ENCODE assay signal across 11 cellular contexts in the genomic region with DNA sequence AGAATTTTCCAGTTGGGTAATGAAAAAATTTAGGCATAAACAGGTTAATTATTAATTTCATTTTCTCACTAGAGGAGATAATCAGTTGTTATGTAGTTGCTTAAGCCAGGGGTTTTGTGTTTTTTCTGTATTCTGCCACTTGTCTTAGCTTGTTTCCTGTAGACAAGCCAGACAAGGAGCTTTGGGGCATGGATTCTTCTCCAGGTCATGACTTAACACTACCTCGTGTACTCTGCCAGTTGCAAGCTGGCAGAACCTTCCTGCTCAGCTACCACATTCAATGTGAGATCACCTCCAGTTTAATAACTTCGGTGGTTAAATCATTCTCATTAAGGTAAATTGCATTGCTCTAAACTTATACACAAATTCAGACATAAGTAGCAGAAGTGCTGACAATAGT. TPM values are rescaled to one million over a fixed set of nuclear protein-coding genes. Genes with fewer than 3 reads are reported as not detected.
A peak's percentile ranks its signal among the peaks of the same experiment; 100 is the strongest.
DNase-seq lines count a peak whose midpoint lies in the region; ATAC-seq, FAIRE-seq and TF ChIP-seq lines count a peak whose summit lies in the region.
"Had no signal": no experiment of that assay in that cellular context is flagged by ENCODE, and none has a peak within 500 bp of the region (broad histone marks: within the 10 kb centered on the region; RNA-seq: fewer than 3 reads in every experiment).

No MANE protein-coding gene starts in this region.

- H3K27me3 ChIP-seq in lower lobe of right lung (ENCODE audit: low read depth) = no peaks in the 10 kb centered on the region
- H3K27me3 ChIP-seq in transverse colon = no peaks in the 10 kb centered on the region
- H3K27me3 ChIP-seq in small intestine (ENCODE audit: control insufficient read depth in 2 of 2, insufficient read depth in 2 of 2, low read length in 2 of 2) = no peaks in the 10 kb centered on the region
- H3K27me3 ChIP-seq: gastroesophageal sphincter had no signal

- peaks cover 40% of the 10 kb centered on the region for H3K4me1 Mint-ChIP-seq in activated naive CD4-positive, alpha-beta T cell treated with anti-CD3 and anti-CD28 coated beads, Interleukin-2, amount 50 U/mL, for 24 hours
- H3K4me1 Mint-ChIP-seq in activated T-helper 2 cell treated with anti-CD3 and anti-CD28 coated beads, Interferon-gamma antibody, Interleukin-2, Interleukin-4, amounts not matched to agents 10 μg/mL and 5 μg/mL and 100 μg/mL, durations not matched to agents 14 hours and 24 hours and 36 hours (ENCODE audit: low read depth) = peaks cover 40% of the 10 kb centered on the region

- ATAC-seq in lower lobe of right lung = no peak
- ATAC-seq: gastroesophageal sphincter had no signal

- H3K9me3 ChIP-seq in lower lobe of right lung (no peaks in the 10 kb centered on the region), transverse colon (no peaks in the 10 kb centered on the region), small intestine (ENCODE audit: control insufficient read depth, low read depth) (no peaks in the 10 kb centered on the region)
- H3K9me3 ChIP-seq: gastroesophageal sphincter had no signal

- in situ Hi-C loops in transverse colon (cut with MboI; ENCODE audit: low pct_ligation_motif_present in 1 of 4, low pct_unique_long_range_greater_than_20kb in 1 of 4, low sequenced_read_pairs in 3 of 4) = no loop called here

- H3K27ac Mint-ChIP-seq in activated naive CD4-positive, alpha-beta T cell treated with anti-CD3 and anti-CD28 coated beads, Interleukin-2, amount 50 U/mL, for 24 hours = peak overlapping the region; percentile 98
- peak overlapping the region; percentile 94 for H3K27ac Mint-ChIP-seq in activated T-helper 2 cell treated with anti-CD3 and anti-CD28 coated beads, Interferon-gamma antibody, Interleukin-2, Interleukin-4, amounts not matched to agents 10 μg/mL and 5 μg/mL and 100 μg/mL, durations not matched to agents 14 hours and 24 hours and 36 hours

- peaks cover 28% of the 10 kb centered on the region for H3K4me1 ChIP-seq in lower lobe of right lung
- peaks cover 6 to 27% (median 17%) of the 10 kb centered on the region in 4 donors for H3K4me1 ChIP-seq in transverse colon
- peaks cover 0 to 8% of the 10 kb centered on the region in 2 donors for H3K4me1 ChIP-seq in small intestine (ENCODE audit: control insufficient read depth in 2 of 2, insufficient read depth in 1 of 2, low read depth in 1 of 2, low read length in 1 of 2)

- H3K36me3 Mint-ChIP-seq in activated naive CD4-positive, alpha-beta T cell treated with anti-CD3 and anti-CD28 coated beads, Interleukin-2, amount 50 U/mL, for 24 hours = peaks cover 11% of the 10 kb centered on the region
- peaks cover 23% of the 10 kb centered on the region for H3K36me3 Mint-ChIP-seq in activated T-helper 2 cell treated with anti-CD3 and anti-CD28 coated beads, Interferon-gamma antibody, Interleukin-2, Interleukin-4, amounts not matched to agents 10 μg/mL and 5 μg/mL and 100 μg/mL, durations not matched to agents 14 hours and 24 hours and 36 hours (ENCODE audit: low read depth)

- H3K9me3 Mint-ChIP-seq in activated naive CD4-positive, alpha-beta T cell treated with anti-CD3 and anti-CD28 coated beads, Interleukin-2, amount 50 U/mL, for 24 hours = no peaks in the 10 kb centered on the region
- H3K9me3 Mint-ChIP-seq in activated T-helper 2 cell treated with anti-CD3 and anti-CD28 coated beads, Interferon-gamma antibody, Interleukin-2, Interleukin-4, amounts not matched to agents 10 μg/mL and 5 μg/mL and 100 μg/mL, durations not matched to agents 14 hours and 24 hours and 36 hours = no peaks in the 10 kb centered on the region

- TF ChIP-seq CTCF in lower lobe of right lung (IDR thresholded peaks at IDR 0.05) (no peak), transverse colon (IDR thresholded peaks at IDR 0.05) (no peak)

- H3K27ac ChIP-seq in lower lobe of right lung (peak overlapping the region; percentile 89), transverse colon (peak overlapping the region in 3 of 4 donors; percentile 94 to 96 (median 96)), small intestine (ENCODE audit: low read depth in 1 of 2, low read length in 1 of 2) (no peak overlapping the region)

- no peak for TF ChIP-seq EP300 in transverse colon (IDR thresholded peaks at IDR 0.05; ENCODE audit: low read depth)

- H3K4me3 Mint-ChIP-seq in activated naive CD4-positive, alpha-beta T cell treated with anti-CD3 and anti-CD28 coated beads, Interleukin-2, amount 50 U/mL, for 24 hours = peak overlapping the region; percentile 95
- H3K4me3 Mint-ChIP-seq in activated T-helper 2 cell treated with anti-CD3 and anti-CD28 coated beads, Interferon-gamma antibody, Interleukin-2, Interleukin-4, amounts not matched to agents 10 μg/mL and 5 μg/mL and 100 μg/mL, durations not matched to agents 14 hours and 24 hours and 36 hours (ENCODE audit: low read depth) = peak overlapping the region; percentile 95

- no peak overlapping the region for H3K4me3 ChIP-seq in lower lobe of right lung
- no peak overlapping the region for H3K4me3 ChIP-seq in transverse colon
- H3K4me3 ChIP-seq in small intestine (ENCODE audit: low read depth in 1 of 2, low read length in 2 of 2) = no peak overlapping the region

- no peaks in the 10 kb centered on the region for H3K27me3 Mint-ChIP-seq in activated naive CD4-positive, alpha-beta T cell treated with anti-CD3 and anti-CD28 coated beads, Interleukin-2, amount 50 U/mL, for 24 hours
- H3K27me3 Mint-ChIP-seq in activated T-helper 2 cell treated with anti-CD3 and anti-CD28 coated beads, Interferon-gamma antibody, Interleukin-2, Interleukin-4, amounts not matched to agents 10 μg/mL and 5 μg/mL and 100 μg/mL, durations not matched to agents 14 hours and 24 hours and 36 hours (ENCODE audit: low read depth) = no peaks in the 10 kb centered on the region

- no peak for DNase-seq in activated naive CD4-positive, alpha-beta T cell treated with anti-CD3 and anti-CD28 coated beads, Interleukin-2, amount 50 U/mL, for 16 hours
- no peak for DNase-seq in activated T-helper 2 cell treated with anti-CD3 and anti-CD28 coated beads, Interferon-gamma antibody, Interleukin-2, Interleukin-4, amounts not matched to agents 10 μg/mL and 5 μg/mL and 100 μg/mL, durations not matched to agents 14 hours and 24 hours and 36 hours (ENCODE audit: low spot score)
- DNase-seq in lower lobe of right lung = no peak
- DNase-seq in transverse colon = no peak
- no peak for DNase-seq in small intestine
- DNase-seq in inferior parietal cortex (ENCODE audit: extremely low spot score) = no peak
- DNase-seq in NCI-H1436 treated with DMSO at 0.1 percent for 48 hours (lab: John Stamatoyannopoulos, UW) = no peak
- DNase-seq: NCI-H1092, Right ventricle myocardium superior had no signal

- no peak for TF ChIP-seq POLR2A in transverse colon (IDR thresholded peaks at IDR 0.05)

- no peaks in the 10 kb centered on the region for H3K36me3 ChIP-seq in lower lobe of right lung
- H3K36me3 ChIP-seq in transverse colon = no peaks in the 10 kb centered on the region
- H3K36me3 ChIP-seq in small intestine (ENCODE audit: control insufficient read depth in 2 of 2, insufficient read depth in 2 of 2, low read length in 2 of 2) = peaks cover 0 to under 1% of the 10 kb centered on the region in 2 donors

- intact Hi-C loops in activated T-helper 2 cell treated with anti-CD3 and anti-CD28 coated beads, Interferon-gamma antibody, Interleukin-2, Interleukin-4, amounts not matched to agents 10 μg/mL and 5 μg/mL and 100 μg/mL, durations not matched to agents 14 hours and 24 hours and 36 hours (cut with micrococcal nuclease) = loop anchor here (2.0 kb wide), 1 partner anchor 31 kb away; no protein-coding TSS in a partner anchor
- intact Hi-C loops in lower lobe of right lung (cut with DNase I) = no loop called here
- intact Hi-C loops in transverse colon (cut with DNase I; ENCODE audit: low total_unique reads) = no loop called here

- no peak for FAIRE-seq in small intestine (lab: Jason Lieb, UNC)

- WGBS in transverse colon (ENCODE audit: low coverage in 1 of 2), 2 donors = 39 to 57% methylated on average over 2 of the region's 2 CpGs
- 37 to 52% (median 42%) methylated on average over 2 of the region's 2 CpGs for WGBS in small intestine, 3 donors

RNA-seq across cellular contexts. Expression of gene CCM2, which starts 1.8 kb away (rescaled TPM):
- 61.3 and 61.7 TPM in 2 replicates for total RNA-seq in activated T-helper 2 cell treated with anti-CD3 and anti-CD28 coated beads, Interferon-gamma antibody, Interleukin-2, Interleukin-4, amounts not matched to agents 10 μg/mL and 5 μg/mL and 100 μg/mL, durations not matched to agents 14 hours and 24 hours and 36 hours
- 45.7 TPM for total RNA-seq in lower lobe of right lung
- 10 to 100 TPM; 40.4 to 76.4 (median 47.8) TPM for total RNA-seq in transverse colon
- 10 to 100 TPM; 23.5 to 32.3 (median 25.9) TPM for polyA plus RNA-seq in small intestine

RNA-seq across cellular contexts. Expression of gene MYO1G, which starts 23.0 kb away (rescaled TPM):
- total RNA-seq in activated T-helper 2 cell treated with anti-CD3 and anti-CD28 coated beads, Interferon-gamma antibody, Interleukin-2, Interleukin-4, amounts not matched to agents 10 μg/mL and 5 μg/mL and 100 μg/mL, durations not matched to agents 14 hours and 24 hours and 36 hours = 442 and 450 TPM in 2 replicates
- 36.3 TPM for total RNA-seq in lower lobe of right lung
- 1 to 10 TPM; 2.5 to 8.3 (median 6.4) TPM for total RNA-seq in transverse colon
- polyA plus RNA-seq in small intestine = 1 to 10 TPM; 1.3 to 4.1 (median 2.1) TPM

Comparison
In these comparisons a context has a peak if more than half of its experiments do, and no peak if none do; other contexts are left out.
1. H3K27ac ChIP-seq: peak in lower lobe of right lung (single experiment) and transverse colon (3 of 4); none in small intestine (0 of 2).
2. RNA of gene MYO1G, which starts 23.0 kb away (total RNA-seq): 442 to 450 TPM in activated T-helper 2 cell treated with anti-CD3 and anti-CD28 coated beads, Interferon-gamma antibody, Interleukin-2, Interleukin-4, amounts not matched to agents 10 μg/mL and 5 μg/mL and 100 μg/mL, durations not matched to agents 14 hours and 24 hours and 36 hours; 36.3 TPM in lower lobe of right lung (single experiment) and 2.5 to 8.3 TPM in transverse colon; every median in the first group is over 10 times any median in the second.